In genomic region chr11:46480909-46481308, GRCh38 we compare ENCODE assay signal across 16 cellular contexts.
DNase-seq lines count a peak whose midpoint lies in the region; ATAC-seq and TF ChIP-seq lines count a peak whose summit lies in the region.
"Had no signal": no experiment of that assay in that cellular context is flagged by ENCODE, and none has a peak within 500 bp of the region (broad histone marks: within the 10 kb centered on the region; RNA-seq: fewer than 3 reads in every experiment).

No MANE protein-coding gene starts in this region.

- no peaks in the 10 kb centered on the region for H3K9me3 ChIP-seq in right cardiac atrium (ENCODE audit: control insufficient read depth, low read length)
- H3K9me3 ChIP-seq in testis, result no peaks in the 10 kb centered on the region
- H3K9me3 ChIP-seq: BLaER1 treated with 17β-estradiol and CSF1 and Interleukin-3, amounts not matched to agents 10 nM and 100 nM had no signal

- 33% methylated on average over 3 of the region's 3 CpGs for WGBS in right cardiac atrium
- WGBS in testis, 2 donors, result 38 to 49% methylated on average over 3 of the region's 3 CpGs

- no peak for TF ChIP-seq CTCF in testis (IDR thresholded peaks at IDR 0.05)

- H3K27me3 ChIP-seq in right cardiac atrium (ENCODE audit: control insufficient read depth, insufficient read depth), result no peaks in the 10 kb centered on the region
- no peaks in the 10 kb centered on the region for H3K27me3 ChIP-seq in testis
- H3K27me3 ChIP-seq: BLaER1 treated with 17β-estradiol and CSF1 and Interleukin-3, amounts not matched to agents 10 nM and 100 nM had no signal

- no peaks in the 10 kb centered on the region for H3K4me1 ChIP-seq in right cardiac atrium (ENCODE audit: control insufficient read depth, insufficient read depth, low read length)
- H3K4me1 ChIP-seq in testis, result peaks cover 7% of the 10 kb centered on the region

- ATAC-seq in right cardiac atrium (peak; percentile 38 to 44), SK-N-SH treated with all-trans-retinoic acid at 6 μM for 48 hours (peak; percentile 87), GM18498 (IDR thresholded peaks at IDR 0.05; ENCODE audit: unreplicated experiment) (no peak)
- ATAC-seq: HCT116 had no signal

- H3K4me3 ChIP-seq in right cardiac atrium (ENCODE audit: low read length) (no peak overlapping the region), testis (no peak overlapping the region)
- H3K4me3 ChIP-seq: BLaER1 treated with 17β-estradiol and CSF1 and Interleukin-3, amounts not matched to agents 10 nM and 100 nM had no signal

- H3K27ac ChIP-seq in right cardiac atrium (ENCODE audit: low read length) (no peak overlapping the region), testis (no peak overlapping the region)
- H3K27ac ChIP-seq: BLaER1 treated with 17β-estradiol and CSF1 and Interleukin-3, amounts not matched to agents 10 nM and 100 nM had no signal

- TF ChIP-seq POLR2A in testis (IDR thresholded peaks at IDR 0.05), result no peak

- intact Hi-C loops in right cardiac atrium (cut with DNase I), result no loop called here
- intact Hi-C loops in cardiac septum (cut with DNase I), result no loop called here
- intact Hi-C loops in testis (cut with DNase I; ENCODE audit: low total_unique reads), result no loop called here

- H3K36me3 ChIP-seq in testis (ENCODE audit: low read depth, missing control alignments), result no peaks in the 10 kb centered on the region

- no peak for DNase-seq in right cardiac atrium
- DNase-seq in cardiac septum (ENCODE audit: low spot score), result no peak
- peak; percentile 68 for DNase-seq in islet precursor cell
- DNase-seq in testis, result peak; percentile 41
- no peak for DNase-seq in activated naive CD4-positive, alpha-beta T cell (lab: John Stamatoyannopoulos, UW)
- no peak for DNase-seq in OCI-M2 (lab: John Stamatoyannopoulos, UW; ENCODE audit: unreplicated experiment)
- DNase-seq: 8988T; CD8-positive, alpha-beta memory T cell; COR-L47; GDM1; GOT3; H7 had no signal

TF ChIP-seq in SK-N-SH treated with all-trans-retinoic acid at 6 μM for 48 hours, 23 proteins besides CTCF, POLR2A, EP300 and RAD21 (continues in another document):
- TF ChIP-seq OSR1 (CRISPR knock-in tag; IDR thresholded peaks at IDR 0.05) (no peak), ZC3H10 (CRISPR knock-in tag; IDR thresholded peaks at IDR 0.05) (no peak), GLIS3 (CRISPR knock-in tag; IDR thresholded peaks at IDR 0.05) (0 out of 2 replicates have a peak, but pooled peaks have one; percentile 56), BACH2 (CRISPR knock-in tag; IDR thresholded peaks at IDR 0.05; ENCODE audit: borderline replicate concordance) (no peak), ARNTL (CRISPR knock-in tag; IDR thresholded peaks at IDR 0.05; ENCODE audit: borderline replicate concordance, low read depth) (no peak), CSDC2 (CRISPR knock-in tag; IDR thresholded peaks at IDR 0.05) (no peak), SNAI2 (CRISPR knock-in tag; IDR thresholded peaks at IDR 0.05) (peak; percentile 77; the same call in 1 of the 2 replicates), ZFP30 (CRISPR knock-in tag; IDR thresholded peaks at IDR 0.05) (no peak), CSRNP3 (CRISPR knock-in tag; IDR thresholded peaks at IDR 0.05) (peak; percentile 81), PPARA (CRISPR knock-in tag; IDR thresholded peaks at IDR 0.05; ENCODE audit: borderline replicate concordance) (0 out of 2 replicates have a peak, but pooled peaks have one; percentile 29), ZNF70 (CRISPR knock-in tag; IDR thresholded peaks at IDR 0.05) (peak; percentile 10; the same call in 1 of the 2 replicates), ZNF565 (CRISPR knock-in tag; conservative IDR thresholded peaks at IDR 0.05; ENCODE audit: low read depth) (no peak), RARB (CRISPR knock-in tag; IDR thresholded peaks at IDR 0.05) (no peak), TOX (CRISPR knock-in tag; IDR thresholded peaks at IDR 0.05; ENCODE audit: borderline replicate concordance) (no peak), ZFP3 (CRISPR knock-in tag; IDR thresholded peaks at IDR 0.05) (0 out of 2 replicates have a peak, but pooled peaks have one; percentile 47), ESRRG (CRISPR knock-in tag; IDR thresholded peaks at IDR 0.05) (peak; percentile 81; the same call in 1 of the 2 replicates)
- TF ChIP-seq, protein P1, sequence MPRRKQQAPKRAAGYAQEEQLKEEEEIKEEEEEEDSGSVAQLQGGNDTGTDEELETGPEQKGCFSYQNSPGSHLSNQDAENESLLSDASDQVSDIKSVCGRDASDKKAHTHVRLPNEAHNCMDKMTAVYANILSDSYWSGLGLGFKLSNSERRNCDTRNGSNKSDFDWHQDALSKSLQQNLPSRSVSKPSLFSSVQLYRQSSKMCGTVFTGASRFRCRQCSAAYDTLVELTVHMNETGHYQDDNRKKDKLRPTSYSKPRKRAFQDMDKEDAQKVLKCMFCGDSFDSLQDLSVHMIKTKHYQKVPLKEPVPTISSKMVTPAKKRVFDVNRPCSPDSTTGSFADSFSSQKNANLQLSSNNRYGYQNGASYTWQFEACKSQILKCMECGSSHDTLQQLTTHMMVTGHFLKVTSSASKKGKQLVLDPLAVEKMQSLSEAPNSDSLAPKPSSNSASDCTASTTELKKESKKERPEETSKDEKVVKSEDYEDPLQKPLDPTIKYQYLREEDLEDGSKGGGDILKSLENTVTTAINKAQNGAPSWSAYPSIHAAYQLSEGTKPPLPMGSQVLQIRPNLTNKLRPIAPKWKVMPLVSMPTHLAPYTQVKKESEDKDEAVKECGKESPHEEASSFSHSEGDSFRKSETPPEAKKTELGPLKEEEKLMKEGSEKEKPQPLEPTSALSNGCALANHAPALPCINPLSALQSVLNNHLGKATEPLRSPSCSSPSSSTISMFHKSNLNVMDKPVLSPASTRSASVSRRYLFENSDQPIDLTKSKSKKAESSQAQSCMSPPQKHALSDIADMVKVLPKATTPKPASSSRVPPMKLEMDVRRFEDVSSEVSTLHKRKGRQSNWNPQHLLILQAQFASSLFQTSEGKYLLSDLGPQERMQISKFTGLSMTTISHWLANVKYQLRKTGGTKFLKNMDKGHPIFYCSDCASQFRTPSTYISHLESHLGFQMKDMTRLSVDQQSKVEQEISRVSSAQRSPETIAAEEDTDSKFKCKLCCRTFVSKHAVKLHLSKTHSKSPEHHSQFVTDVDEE (CRISPR knock-in tag; IDR thresholded peaks at IDR 0.05), result peak; percentile 98
- TF ChIP-seq, protein P2, sequence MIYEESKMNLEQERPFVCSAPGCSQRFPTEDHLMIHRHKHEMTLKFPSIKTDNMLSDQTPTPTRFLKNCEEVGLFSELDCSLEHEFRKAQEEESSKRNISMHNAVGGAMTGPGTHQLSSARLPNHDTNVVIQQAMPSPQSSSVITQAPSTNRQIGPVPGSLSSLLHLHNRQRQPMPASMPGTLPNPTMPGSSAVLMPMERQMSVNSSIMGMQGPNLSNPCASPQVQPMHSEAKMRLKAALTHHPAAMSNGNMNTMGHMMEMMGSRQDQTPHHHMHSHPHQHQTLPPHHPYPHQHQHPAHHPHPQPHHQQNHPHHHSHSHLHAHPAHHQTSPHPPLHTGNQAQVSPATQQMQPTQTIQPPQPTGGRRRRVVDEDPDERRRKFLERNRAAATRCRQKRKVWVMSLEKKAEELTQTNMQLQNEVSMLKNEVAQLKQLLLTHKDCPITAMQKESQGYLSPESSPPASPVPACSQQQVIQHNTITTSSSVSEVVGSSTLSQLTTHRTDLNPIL (CRISPR knock-in tag; IDR thresholded peaks at IDR 0.05; ENCODE audit: low read depth), result 0 out of 2 replicates have a peak, but pooled peaks have one; percentile 46
- TF ChIP-seq, protein P3, sequence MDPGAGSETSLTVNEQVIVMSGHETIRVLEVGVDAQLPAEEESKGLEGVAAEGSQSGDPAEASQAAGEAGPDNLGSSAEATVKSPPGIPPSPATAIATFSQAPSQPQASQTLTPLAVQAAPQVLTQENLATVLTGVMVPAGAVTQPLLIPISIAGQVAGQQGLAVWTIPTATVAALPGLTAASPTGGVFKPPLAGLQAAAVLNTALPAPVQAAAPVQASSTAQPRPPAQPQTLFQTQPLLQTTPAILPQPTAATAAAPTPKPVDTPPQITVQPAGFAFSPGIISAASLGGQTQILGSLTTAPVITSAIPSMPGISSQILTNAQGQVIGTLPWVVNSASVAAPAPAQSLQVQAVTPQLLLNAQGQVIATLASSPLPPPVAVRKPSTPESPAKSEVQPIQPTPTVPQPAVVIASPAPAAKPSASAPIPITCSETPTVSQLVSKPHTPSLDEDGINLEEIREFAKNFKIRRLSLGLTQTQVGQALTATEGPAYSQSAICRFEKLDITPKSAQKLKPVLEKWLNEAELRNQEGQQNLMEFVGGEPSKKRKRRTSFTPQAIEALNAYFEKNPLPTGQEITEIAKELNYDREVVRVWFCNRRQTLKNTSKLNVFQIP (CRISPR knock-in tag; IDR thresholded peaks at IDR 0.05; ENCODE audit: borderline replicate concordance, low read depth), result no peak
- TF ChIP-seq, protein P4, sequence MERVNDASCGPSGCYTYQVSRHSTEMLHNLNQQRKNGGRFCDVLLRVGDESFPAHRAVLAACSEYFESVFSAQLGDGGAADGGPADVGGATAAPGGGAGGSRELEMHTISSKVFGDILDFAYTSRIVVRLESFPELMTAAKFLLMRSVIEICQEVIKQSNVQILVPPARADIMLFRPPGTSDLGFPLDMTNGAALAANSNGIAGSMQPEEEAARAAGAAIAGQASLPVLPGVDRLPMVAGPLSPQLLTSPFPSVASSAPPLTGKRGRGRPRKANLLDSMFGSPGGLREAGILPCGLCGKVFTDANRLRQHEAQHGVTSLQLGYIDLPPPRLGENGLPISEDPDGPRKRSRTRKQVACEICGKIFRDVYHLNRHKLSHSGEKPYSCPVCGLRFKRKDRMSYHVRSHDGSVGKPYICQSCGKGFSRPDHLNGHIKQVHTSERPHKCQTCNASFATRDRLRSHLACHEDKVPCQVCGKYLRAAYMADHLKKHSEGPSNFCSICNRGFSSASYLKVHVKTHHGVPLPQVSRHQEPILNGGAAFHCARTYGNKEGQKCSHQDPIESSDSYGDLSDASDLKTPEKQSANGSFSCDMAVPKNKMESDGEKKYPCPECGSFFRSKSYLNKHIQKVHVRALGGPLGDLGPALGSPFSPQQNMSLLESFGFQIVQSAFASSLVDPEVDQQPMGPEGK (CRISPR knock-in tag; IDR thresholded peaks at IDR 0.05; ENCODE audit: borderline replicate concordance), result no peak

Comparison
In these comparisons a context has a peak if more than half of its experiments do, and no peak if none do; other contexts are left out.
1. DNase-seq: peak in islet precursor cell (single experiment) and testis (single experiment); none in right cardiac atrium (0 of 3), cardiac septum (single experiment), activated naive CD4-positive, alpha-beta T cell (0 of 4) and OCI-M2 (single experiment).